In genomic region chr2:46377666-46378560, GRCh38 we compare ENCODE assay signal across 23 cellular contexts.
DNase-seq lines count a peak whose midpoint lies in the region; ATAC-seq and TF ChIP-seq lines count a peak whose summit lies in the region.
"Had no signal": no experiment of that assay in that cellular context is flagged by ENCODE, and none has a peak within 500 bp of the region (broad histone marks: within the 10 kb centered on the region; RNA-seq: fewer than 3 reads in every experiment).

No MANE protein-coding gene starts in this region.

- H3K27ac ChIP-seq in left ventricle myocardium inferior (replicated peaks), result peak overlapping the region; percentile 63
- H3K27ac ChIP-seq in cingulate gyrus (ENCODE audit: low read depth, low read length), result peak overlapping the region; percentile 34
- H3K27ac ChIP-seq in sigmoid colon, result peak overlapping the region in 3 of 4 donors; percentile 7 to 51 (median 39)
- H3K27ac ChIP-seq in vagina, result peak overlapping the region; percentile 20
- H3K27ac ChIP-seq: BLaER1 treated with 17β-estradiol and CSF1 and Interleukin-3, amounts not matched to agents 10 nM and 100 nM; epithelial cell of prostate; lower lobe of right lung; neural progenitor cell; psoas muscle; thyroid gland; WERI-Rb-1 had no signal

- peaks cover 57% of the 10 kb centered on the region for H3K4me1 ChIP-seq in left ventricle myocardium inferior
- peaks cover 0 to 37% (median 17%) of the 10 kb centered on the region in 4 donors for H3K4me1 ChIP-seq in sigmoid colon
- H3K4me1 ChIP-seq in vagina, result peaks cover 33% of the 10 kb centered on the region
- H3K4me1 ChIP-seq: neural progenitor cell, psoas muscle, thyroid gland had no signal

- 92 to 93% methylated on average over 16 of the region's 16 CpGs for WGBS in sigmoid colon, 2 donors

- TF ChIP-seq CTCF in left ventricle myocardium inferior (IDR thresholded peaks at IDR 0.05; ENCODE audit: borderline replicate concordance) (no peak), sigmoid colon (IDR thresholded peaks at IDR 0.05) (no peak), vagina (IDR thresholded peaks at IDR 0.05) (no peak)

- TF ChIP-seq POLR2A in sigmoid colon (IDR thresholded peaks at IDR 0.05), result no peak
- TF ChIP-seq POLR2A in vagina (IDR thresholded peaks at IDR 0.05), result no peak

- no peak for DNase-seq in left ventricle myocardium inferior
- no peak for DNase-seq in left ventricle myocardium superior
- no peak for DNase-seq in sigmoid colon
- peak; percentile 72 for DNase-seq in vagina (ENCODE audit: extremely low spot score in 2 of 2)
- no peak for DNase-seq in NCI-H2227 treated with DMSO at 0.1 percent for 48 hours (lab: John Stamatoyannopoulos, UW)
- DNase-seq: activated naive CD4-positive, alpha-beta T cell treated with Interleukin-2 at 50 U/mL for 16 hours; activated T-cell treated with anti-CD3 and anti-CD28 coated beads, Interleukin-2, amount 50 U/mL, for 24 hours; amniotic stem cell; lower lobe of right lung; NCI-H1417; NCI-H526 treated with DMSO at 0.1 percent for 48 hours; psoas muscle; stimulated activated CD4-positive, alpha-beta T cell treated with anti-CD3 and anti-CD28 coated beads, Interleukin-2, amount 100 ng/mL, for 24 hours; stimulated activated naive B cell treated with anti-CD40 and anti-IgM and Interleukin-4, amounts not matched to agents 10 μg/mL and 1 μg/mL and 100 μg/mL, for 72 hours; thyroid gland had no signal

- intact Hi-C loops in left ventricle myocardium inferior (cut with micrococcal nuclease) (no loop called here), left ventricle myocardium superior (cut with micrococcal nuclease) (no loop called here), sigmoid colon (cut with DNase I) (no loop called here), vagina (cut with DNase I) (loop anchor here (10.0 kb wide), 1 partner anchor 77 kb away; no protein-coding TSS in a partner anchor)

- ATAC-seq in left ventricle myocardium superior (no peak), GM18519 (IDR thresholded peaks at IDR 0.05; ENCODE audit: low FRiP score, unreplicated experiment) (no peak), GM21381 (IDR thresholded peaks at IDR 0.05; ENCODE audit: unreplicated experiment) (no peak)
- ATAC-seq: lower lobe of right lung; stimulated activated naive B cell treated with anti-CD40 and anti-IgM and Interleukin-4, amounts not matched to agents 10 μg/mL and 1 μg/mL and 100 μg/mL, for 72 hours had no signal

- H3K27me3 ChIP-seq in left ventricle myocardium inferior (ENCODE audit: low read depth) (no peaks in the 10 kb centered on the region), sigmoid colon (no peaks in the 10 kb centered on the region), vagina (no peaks in the 10 kb centered on the region)
- H3K27me3 ChIP-seq: BLaER1 treated with 17β-estradiol and CSF1 and Interleukin-3, amounts not matched to agents 10 nM and 100 nM; neural progenitor cell; thyroid gland had no signal

- H3K36me3 ChIP-seq in left ventricle myocardium inferior (peaks cover 100% of the 10 kb centered on the region), sigmoid colon (peaks cover 0 to 9% (median 0%) of the 10 kb centered on the region in 4 donors), vagina (peaks cover 0 to 43% of the 10 kb centered on the region in 2 donors)
- H3K36me3 ChIP-seq: neural progenitor cell, WERI-Rb-1 had no signal

- TF ChIP-seq EP300 in sigmoid colon (IDR thresholded peaks at IDR 0.05), result no peak

- H3K4me3 ChIP-seq in left ventricle myocardium inferior, result no peak overlapping the region
- no peak overlapping the region for H3K4me3 ChIP-seq in sigmoid colon
- no peak overlapping the region for H3K4me3 ChIP-seq in vagina
- H3K4me3 ChIP-seq: BLaER1 treated with 17β-estradiol and CSF1 and Interleukin-3, amounts not matched to agents 10 nM and 100 nM; lower lobe of right lung; neural progenitor cell; psoas muscle; skin epidermis; thyroid gland had no signal

- no peaks in the 10 kb centered on the region for H3K9me3 ChIP-seq in left ventricle myocardium inferior (replicated peaks)
- no peaks in the 10 kb centered on the region for H3K9me3 ChIP-seq in sigmoid colon
- no peaks in the 10 kb centered on the region for H3K9me3 ChIP-seq in vagina
- H3K9me3 ChIP-seq: lower lobe of right lung, psoas muscle, thyroid gland had no signal

Comparison
In these comparisons a context has a peak if more than half of its experiments do, and no peak if none do; other contexts are left out.
1. DNase-seq: peak in vagina (2 of 2); none in left ventricle myocardium inferior (single experiment), left ventricle myocardium superior (single experiment), sigmoid colon (single experiment) and NCI-H2227 treated with DMSO at 0.1 percent for 48 hours (single experiment).
2. Peak in every context shown above with its lines, with median percentiles within 50 percentile points of each other: H3K27ac ChIP-seq.